In the genomic region with DNA sequence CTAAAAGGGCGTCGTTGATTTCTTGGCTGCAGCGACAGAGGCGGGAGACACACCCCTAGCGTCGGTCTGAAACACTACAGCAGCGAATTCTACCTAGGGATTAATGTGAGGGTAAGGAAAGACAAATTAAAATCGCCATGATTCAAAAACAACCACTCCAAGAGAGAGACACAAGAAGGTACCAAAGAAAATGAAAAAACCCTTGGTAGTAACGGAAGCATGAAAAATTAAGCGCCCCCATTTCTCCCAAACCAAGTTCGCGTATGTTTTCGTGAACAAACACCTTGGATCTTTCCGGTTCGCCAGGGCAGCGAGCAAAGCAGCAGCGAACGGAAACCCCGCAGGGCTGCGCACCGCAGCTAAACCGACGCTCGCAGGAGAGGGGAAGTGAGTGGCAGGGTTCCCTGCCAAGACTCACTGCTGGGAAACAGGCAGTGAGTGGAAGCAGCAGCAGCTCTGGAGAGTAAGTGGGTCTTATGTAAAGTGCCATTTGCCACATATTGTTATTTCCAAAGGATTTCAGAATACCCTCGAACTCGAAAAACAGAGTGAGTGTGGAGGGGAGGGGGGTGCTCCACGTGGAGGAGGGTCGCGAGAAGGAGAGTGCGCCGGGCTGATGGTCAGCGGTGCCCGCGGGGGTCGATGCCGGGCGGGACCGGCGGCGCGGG, we compare ENCODE assay signal across 1 cellular context.
TF ChIP-seq lines count a peak whose summit lies in the region.

No MANE protein-coding gene starts in this region.

TF ChIP-seq in K562, 482 proteins besides CTCF, POLR2A, EP300 and RAD21 (continued from another document and continues in another):
- TF ChIP-seq SMC3 (conservative IDR thresholded peaks at IDR 0.05; ENCODE audit: insufficient read depth, low read depth, low read length) = no peak
- TF ChIP-seq GABPB1 (CRISPR knock-in tag; IDR thresholded peaks at IDR 0.05) = no peak
- TF ChIP-seq ASH1L (IDR thresholded peaks at IDR 0.05; ENCODE audit: borderline replicate concordance, low read depth, partially characterized antibody) = no peak
- no peak for TF ChIP-seq FOXJ2 (tag; IDR thresholded peaks at IDR 0.05)
- no peak for TF ChIP-seq HDGF (IDR thresholded peaks at IDR 0.05)
- no peak; the same call in 1 of the 2 replicates for TF ChIP-seq EHMT2 (IDR thresholded peaks at IDR 0.05)
- no peak for TF ChIP-seq OTX1 (CRISPR knock-in tag; IDR thresholded peaks at IDR 0.05)
- no peak for TF ChIP-seq MYNN (IDR thresholded peaks at IDR 0.05)
- TF ChIP-seq MYNN (CRISPR knock-in tag; IDR thresholded peaks at IDR 0.05) = no peak
- TF ChIP-seq NCOA2 (IDR thresholded peaks at IDR 0.05; ENCODE audit: partially characterized antibody in 2 of 2) = no peak
- TF ChIP-seq, protein P1, sequence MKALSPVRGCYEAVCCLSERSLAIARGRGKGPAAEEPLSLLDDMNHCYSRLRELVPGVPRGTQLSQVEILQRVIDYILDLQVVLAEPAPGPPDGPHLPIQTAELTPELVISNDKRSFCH (CRISPR knock-in tag; IDR thresholded peaks at IDR 0.05) = no peak
- TF ChIP-seq, protein P1 (tag; IDR thresholded peaks at IDR 0.05) = no peak
- no peak for TF ChIP-seq HLTF (IDR thresholded peaks at IDR 0.05)
- TF ChIP-seq MEF2D (tag; conservative IDR thresholded peaks at IDR 0.05; ENCODE audit: low read depth) = no peak
- TF ChIP-seq ZNF197 (CRISPR knock-in tag; IDR thresholded peaks at IDR 0.05; ENCODE audit: low read depth) = no peak; the same call in 1 of the 2 replicates
- no peak for TF ChIP-seq KLF10 (CRISPR knock-in tag; IDR thresholded peaks at IDR 0.05)
- TF ChIP-seq ZNF512 (tag; IDR thresholded peaks at IDR 0.05) = no peak
- TF ChIP-seq CHD7 (IDR thresholded peaks at IDR 0.05; ENCODE audit: low read depth, low read length) = no peak
- TF ChIP-seq TCF3 (CRISPR knock-in tag; IDR thresholded peaks at IDR 0.05) = no peak
- no peak for TF ChIP-seq ZNF134 (CRISPR knock-in tag; conservative IDR thresholded peaks at IDR 0.05)
- no peak for TF ChIP-seq SOX6 (IDR thresholded peaks at IDR 0.05)
- TF ChIP-seq MEIS2 (IDR thresholded peaks at IDR 0.05; ENCODE audit: partially characterized antibody) = no peak
- TF ChIP-seq ZNF124 (CRISPR knock-in tag; IDR thresholded peaks at IDR 0.05) = no peak
- TF ChIP-seq STAT5A (IDR thresholded peaks at IDR 0.05; ENCODE audit: borderline replicate concordance, low read length) = no peak
- no peak for TF ChIP-seq PHF20 (IDR thresholded peaks at IDR 0.05; ENCODE audit: partially characterized antibody)
- no peak for TF ChIP-seq ZBTB8A (IDR thresholded peaks at IDR 0.05; ENCODE audit: partially characterized antibody)
- no peak for TF ChIP-seq ZNF766 (CRISPR knock-in tag; conservative IDR thresholded peaks at IDR 0.05)
- no peak for TF ChIP-seq ZC3H4 (CRISPR knock-in tag; IDR thresholded peaks at IDR 0.05; ENCODE audit: borderline replicate concordance)
- 0 out of 2 replicates have a peak, but pooled peaks have one; percentile 33 for TF ChIP-seq JUN (IDR thresholded peaks at IDR 0.05; ENCODE audit: borderline replicate concordance, low read depth, low read length)
- no peak for TF ChIP-seq JUN (CRISPR knock-in tag; IDR thresholded peaks at IDR 0.05; ENCODE audit: borderline replicate concordance)
- TF ChIP-seq KLF1 (tag; IDR thresholded peaks at IDR 0.05) = no peak
- no peak for TF ChIP-seq ZNF384 (IDR thresholded peaks at IDR 0.05; ENCODE audit: low read depth, low read length)
- TF ChIP-seq, protein P2, sequence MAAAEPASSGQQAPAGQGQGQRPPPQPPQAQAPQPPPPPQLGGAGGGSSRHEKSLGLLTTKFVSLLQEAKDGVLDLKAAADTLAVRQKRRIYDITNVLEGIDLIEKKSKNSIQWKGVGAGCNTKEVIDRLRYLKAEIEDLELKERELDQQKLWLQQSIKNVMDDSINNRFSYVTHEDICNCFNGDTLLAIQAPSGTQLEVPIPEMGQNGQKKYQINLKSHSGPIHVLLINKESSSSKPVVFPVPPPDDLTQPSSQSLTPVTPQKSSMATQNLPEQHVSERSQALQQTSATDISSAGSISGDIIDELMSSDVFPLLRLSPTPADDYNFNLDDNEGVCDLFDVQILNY (CRISPR knock-in tag; IDR thresholded peaks at IDR 0.05) = no peak
- no peak for TF ChIP-seq ZNF586 (CRISPR knock-in tag; conservative IDR thresholded peaks at IDR 0.05)
- TF ChIP-seq GATAD2A (IDR thresholded peaks at IDR 0.05) = no peak
- 0 out of 2 replicates have a peak, but pooled peaks have one; percentile 8 for TF ChIP-seq ZNF324 (CRISPR knock-in tag; IDR thresholded peaks at IDR 0.05)
- no peak for TF ChIP-seq ZNF217 (CRISPR knock-in tag; IDR thresholded peaks at IDR 0.05)
- TF ChIP-seq SMAD3 (CRISPR knock-in tag; conservative IDR thresholded peaks at IDR 0.05) = no peak
- TF ChIP-seq ZKSCAN3 (CRISPR knock-in tag; IDR thresholded peaks at IDR 0.05) = no peak
- TF ChIP-seq, protein P3, sequence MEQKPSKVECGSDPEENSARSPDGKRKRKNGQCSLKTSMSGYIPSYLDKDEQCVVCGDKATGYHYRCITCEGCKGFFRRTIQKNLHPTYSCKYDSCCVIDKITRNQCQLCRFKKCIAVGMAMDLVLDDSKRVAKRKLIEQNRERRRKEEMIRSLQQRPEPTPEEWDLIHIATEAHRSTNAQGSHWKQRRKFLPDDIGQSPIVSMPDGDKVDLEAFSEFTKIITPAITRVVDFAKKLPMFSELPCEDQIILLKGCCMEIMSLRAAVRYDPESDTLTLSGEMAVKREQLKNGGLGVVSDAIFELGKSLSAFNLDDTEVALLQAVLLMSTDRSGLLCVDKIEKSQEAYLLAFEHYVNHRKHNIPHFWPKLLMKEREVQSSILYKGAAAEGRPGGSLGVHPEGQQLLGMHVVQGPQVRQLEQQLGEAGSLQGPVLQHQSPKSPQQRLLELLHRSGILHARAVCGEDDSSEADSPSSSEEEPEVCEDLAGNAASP (IDR thresholded peaks at IDR 0.05) = no peak
- TF ChIP-seq SETDB1 (IDR thresholded peaks at IDR 0.05; ENCODE audit: low read length) = no peak
- no peak for TF ChIP-seq ZBTB43 (CRISPR knock-in tag; IDR thresholded peaks at IDR 0.05)
- no peak for TF ChIP-seq CREBBP (IDR thresholded peaks at IDR 0.05; ENCODE audit: low read depth, low read length)
- TF ChIP-seq HNRNPL (IDR thresholded peaks at IDR 0.05; ENCODE audit: low read depth, low read length) = no peak
- peak in 1 of 2 experiments; percentile 4; a peak in 2 of 4 replicates for TF ChIP-seq SIN3A (IDR thresholded peaks at IDR 0.05; ENCODE audit: borderline replicate concordance in 2 of 2, control insufficient read depth in 1 of 2, low read depth in 2 of 2, low read length in 2 of 2)
- TF ChIP-seq RAD51 (IDR thresholded peaks at IDR 0.05; ENCODE audit: borderline replicate concordance, low read depth) = no peak
